32 cellular contexts compared by ENCODE assay signal in genomic region chr15:46879067-46879770, GRCh38.
"Had no signal": no experiment of that assay in that cellular context is flagged by ENCODE, and none has a peak within 500 bp of the region (broad histone marks: within the 10 kb centered on the region; RNA-seq: fewer than 3 reads in every experiment).

No MANE protein-coding gene starts in this region.

- ATAC-seq: activated CD4-positive, alpha-beta T cell treated with anti-CD3 and anti-CD28 coated beads for 36 hours; activated CD8-positive, alpha-beta T cell treated with anti-CD3 and anti-CD28 coated beads, Interleukin-2, amount 10 ng/mL, durations not matched to agents 7 days and 5 days; effector memory CD8-positive, alpha-beta T cell; heart left ventricle; left lung; stimulated activated memory B cell treated with anti-CD40 and anti-IgM and Interleukin-4, amounts not matched to agents 10 μg/mL and 1 μg/mL and 100 μg/mL, for 72 hours; stimulated activated naive CD8-positive, alpha-beta T cell treated with anti-CD3 and anti-CD28 coated beads, Interleukin-15, amount 100 ng/mL, for 72 hours had no signal

- H3K9me3 ChIP-seq: ovary, sigmoid colon, uterus had no signal

- H3K4me3 Mint-ChIP-seq: activated CD4-positive, alpha-beta T cell treated with anti-CD3 and anti-CD28 coated beads for 36 hours; activated CD8-positive, alpha-beta T cell treated with anti-CD3 and anti-CD28 coated beads, Interleukin-2, amount 10 ng/mL, durations not matched to agents 7 days and 5 days; activated naive CD4-positive, alpha-beta T cell treated with anti-CD3 and anti-CD28 coated beads for 36 hours; activated naive CD8-positive, alpha-beta T cell treated with anti-CD3 and anti-CD28 coated beads for 36 hours; brain; effector memory CD8-positive, alpha-beta T cell; mesothelial cell of epicardium; naive B cell; nephron progenitor cell; stimulated activated memory B cell treated with anti-CD40 and anti-IgM and Interleukin-4, amounts not matched to agents 10 μg/mL and 1 μg/mL and 100 μg/mL, for 72 hours; stimulated activated naive CD8-positive, alpha-beta T cell treated with anti-CD3 and anti-CD28 coated beads, Interleukin-15, amount 100 ng/mL, for 72 hours; type B pancreatic cell had no signal

- DNase-seq: activated CD4-positive, alpha-beta T cell treated with anti-CD3 and anti-CD28 coated beads for 36 hours; activated CD4-positive, CD25-positive, alpha-beta regulatory T cell; activated CD8-positive, alpha-beta T cell treated with anti-CD3 and anti-CD28 coated beads, Interleukin-2, amount 10 ng/mL, durations not matched to agents 7 days and 5 days; activated effector memory CD4-positive, alpha-beta T cell treated with Interleukin-2 at 50 U/mL for 16 hours; activated naive CD4-positive, alpha-beta T cell treated with anti-CD3 and anti-CD28 coated beads for 36 hours; activated naive CD8-positive, alpha-beta T cell treated with anti-CD3 and anti-CD28 coated beads for 36 hours; activated T-cell treated with anti-CD3 and anti-CD28 coated beads for 4 hours; adrenal gland; aorta; cortex of kidney; effector memory CD8-positive, alpha-beta T cell; foreskin fibroblast; heart left ventricle; kidney glomerular epithelial cell; left lung; naive B cell; nephron progenitor cell; ovary; sigmoid colon; small intestine; stimulated activated CD4-positive, alpha-beta T cell treated with anti-CD3 and anti-CD28 coated beads, Interleukin-1b, Interleukin-23, amount 100 ng/mL, for 48 hours; stimulated activated CD4-positive, alpha-beta T cell treated with anti-CD3 and anti-CD28 coated beads, Interleukin-4, amount 100 ng/mL, for 4 hours; stimulated activated CD8-positive, alpha-beta memory T cell treated with anti-CD3 and anti-CD28 coated beads, Interleukin-4, amount 100 ng/mL, for 48 hours; stimulated activated naive CD8-positive, alpha-beta T cell treated with anti-CD3 and anti-CD28 coated beads, Interleukin-15, amount 100 ng/mL, for 72 hours; substantia nigra; T-helper 1 cell; uterus had no signal

- H3K4me1 ChIP-seq: adrenal gland, left lung, sigmoid colon, uterus had no signal

- H3K27ac Mint-ChIP-seq: activated CD4-positive, alpha-beta T cell treated with anti-CD3 and anti-CD28 coated beads for 36 hours; activated CD8-positive, alpha-beta T cell treated with anti-CD3 and anti-CD28 coated beads, Interleukin-2, amount 10 ng/mL, durations not matched to agents 7 days and 5 days; activated naive CD4-positive, alpha-beta T cell treated with anti-CD3 and anti-CD28 coated beads for 36 hours; activated naive CD8-positive, alpha-beta T cell treated with anti-CD3 and anti-CD28 coated beads for 36 hours; brain; effector memory CD8-positive, alpha-beta T cell; mesothelial cell of epicardium; naive B cell; nephron progenitor cell; progenitor cell of endocrine pancreas; stimulated activated memory B cell treated with anti-CD40 and anti-IgM and Interleukin-4, amounts not matched to agents 10 μg/mL and 1 μg/mL and 100 μg/mL, for 72 hours; stimulated activated naive CD8-positive, alpha-beta T cell treated with anti-CD3 and anti-CD28 coated beads, Interleukin-15, amount 100 ng/mL, for 72 hours; type B pancreatic cell had no signal

- H3K36me3 ChIP-seq: adrenal gland, heart left ventricle, left lung, ovary, sigmoid colon, uterus had no signal

- H3K27ac ChIP-seq: adrenal gland, left lung, ovary, sigmoid colon, uterus had no signal

- H3K4me1 Mint-ChIP-seq: activated CD4-positive, alpha-beta T cell treated with anti-CD3 and anti-CD28 coated beads for 36 hours; activated naive CD8-positive, alpha-beta T cell treated with anti-CD3 and anti-CD28 coated beads for 36 hours; brain; naive B cell; nephron progenitor cell; stimulated activated memory B cell treated with anti-CD40 and anti-IgM and Interleukin-4, amounts not matched to agents 10 μg/mL and 1 μg/mL and 100 μg/mL, for 72 hours; stimulated activated naive CD8-positive, alpha-beta T cell treated with anti-CD3 and anti-CD28 coated beads, Interleukin-15, amount 100 ng/mL, for 72 hours had no signal

- H3K4me3 ChIP-seq: adrenal gland, heart left ventricle, left lung, ovary, sigmoid colon, uterus had no signal

- H3K27me3 Mint-ChIP-seq: activated CD4-positive, alpha-beta T cell treated with anti-CD3 and anti-CD28 coated beads for 36 hours; activated naive CD8-positive, alpha-beta T cell treated with anti-CD3 and anti-CD28 coated beads for 36 hours; effector memory CD8-positive, alpha-beta T cell; naive B cell; progenitor cell of endocrine pancreas; stimulated activated memory B cell treated with anti-CD40 and anti-IgM and Interleukin-4, amounts not matched to agents 10 μg/mL and 1 μg/mL and 100 μg/mL, for 72 hours; stimulated activated naive CD8-positive, alpha-beta T cell treated with anti-CD3 and anti-CD28 coated beads, Interleukin-15, amount 100 ng/mL, for 72 hours had no signal

- H3K36me3 Mint-ChIP-seq: activated naive CD8-positive, alpha-beta T cell treated with anti-CD3 and anti-CD28 coated beads for 36 hours; brain; naive B cell; stimulated activated memory B cell treated with anti-CD40 and anti-IgM and Interleukin-4, amounts not matched to agents 10 μg/mL and 1 μg/mL and 100 μg/mL, for 72 hours; type B pancreatic cell had no signal

- H3K27me3 ChIP-seq: adrenal gland, heart left ventricle, left lung, ovary, sigmoid colon, uterus had no signal
